In genomic region chr2:207489251-207489650, GRCh38 we compare ENCODE assay signal across 20 cellular contexts.
"Had no signal": no experiment of that assay in that cellular context is flagged by ENCODE, and none has a peak within 500 bp of the region (broad histone marks: within the 10 kb centered on the region; RNA-seq: fewer than 3 reads in every experiment).

No MANE protein-coding gene starts in this region.

- ATAC-seq: HepG2 had no signal

- DNase-seq: KBM-7, MM.1S, NCI-H1092 treated with DMSO at 0.1 percent for 48 hours, NCI-H1436, NCI-H187, NCI-H2029, NCI-H2081 treated with DMSO at 0.1 percent for 48 hours, NCI-H2171, NCI-H226, NCI-H446, NCI-H510A, NCI-H524 treated with DMSO at 0.1 percent for 48 hours, NCI-H69, NCI-H774, RPMI8226, SHP77 treated with DMSO at 0.1 percent for 48 hours had no signal

- H3K27me3 ChIP-seq: SJSA1 had no signal

- H3K9me3 ChIP-seq: SJSA1 had no signal

- H3K36me3 ChIP-seq: SJSA1 had no signal

- H3K27ac ChIP-seq: SK-N-MC had no signal

- FAIRE-seq: HepG2, RCC 7860 had no signal

- H3K4me3 ChIP-seq: SJSA1, SK-N-MC had no signal
